Comparison of ENCODE assay signal across 2 cellular contexts in the genomic region with DNA sequence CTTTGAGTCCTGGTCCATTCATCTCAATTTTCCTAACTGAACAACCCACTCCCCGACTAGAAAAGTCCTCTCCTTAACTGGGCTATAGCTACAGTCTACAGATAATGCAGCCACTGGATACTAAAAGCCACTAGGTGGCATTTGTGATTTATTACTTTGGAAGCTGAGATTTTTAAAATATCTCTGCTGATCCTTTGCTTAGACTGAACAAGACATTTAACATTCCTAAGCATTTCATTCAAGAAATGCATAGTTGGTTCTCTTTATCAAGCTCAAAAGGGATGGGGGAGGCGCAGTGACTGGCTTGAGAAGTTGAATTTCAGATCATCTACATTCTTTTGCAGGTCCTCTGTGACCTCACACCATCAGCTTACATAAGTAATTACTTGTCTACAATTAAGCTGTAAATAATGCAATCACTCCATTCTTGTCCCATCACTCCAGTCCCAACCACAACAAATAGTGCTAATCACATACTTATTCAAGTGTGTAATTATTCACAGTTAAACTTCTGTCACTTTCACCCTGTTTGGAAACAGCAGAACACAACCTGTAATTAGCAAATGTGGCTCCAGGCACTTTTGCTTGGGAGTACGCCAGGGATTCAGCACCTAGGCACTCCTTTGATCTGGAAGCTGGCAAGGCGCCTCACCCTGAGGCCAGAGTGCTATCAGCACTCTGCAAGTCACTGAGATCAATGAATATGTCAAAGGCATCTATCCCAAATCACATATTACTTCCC.
TF ChIP-seq lines count a peak whose summit lies in the region.

No MANE protein-coding gene starts in this region.

TF ChIP-seq in H1, 55 proteins besides CTCF, POLR2A, EP300 and RAD21 (continued from another document):
- TF ChIP-seq, protein P1, sequence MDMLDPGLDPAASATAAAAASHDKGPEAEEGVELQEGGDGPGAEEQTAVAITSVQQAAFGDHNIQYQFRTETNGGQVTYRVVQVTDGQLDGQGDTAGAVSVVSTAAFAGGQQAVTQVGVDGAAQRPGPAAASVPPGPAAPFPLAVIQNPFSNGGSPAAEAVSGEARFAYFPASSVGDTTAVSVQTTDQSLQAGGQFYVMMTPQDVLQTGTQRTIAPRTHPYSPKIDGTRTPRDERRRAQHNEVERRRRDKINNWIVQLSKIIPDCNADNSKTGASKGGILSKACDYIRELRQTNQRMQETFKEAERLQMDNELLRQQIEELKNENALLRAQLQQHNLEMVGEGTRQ (IDR thresholded peaks at IDR 0.05; ENCODE audit: low read length) = no peak
- TF ChIP-seq TBP (IDR thresholded peaks at IDR 0.05; ENCODE audit: low read depth, low read length) = no peak

TF ChIP-seq in neural cell, 6 proteins besides CTCF, POLR2A, EP300 and RAD21 (continued from another document):
- TF ChIP-seq, protein P2, sequence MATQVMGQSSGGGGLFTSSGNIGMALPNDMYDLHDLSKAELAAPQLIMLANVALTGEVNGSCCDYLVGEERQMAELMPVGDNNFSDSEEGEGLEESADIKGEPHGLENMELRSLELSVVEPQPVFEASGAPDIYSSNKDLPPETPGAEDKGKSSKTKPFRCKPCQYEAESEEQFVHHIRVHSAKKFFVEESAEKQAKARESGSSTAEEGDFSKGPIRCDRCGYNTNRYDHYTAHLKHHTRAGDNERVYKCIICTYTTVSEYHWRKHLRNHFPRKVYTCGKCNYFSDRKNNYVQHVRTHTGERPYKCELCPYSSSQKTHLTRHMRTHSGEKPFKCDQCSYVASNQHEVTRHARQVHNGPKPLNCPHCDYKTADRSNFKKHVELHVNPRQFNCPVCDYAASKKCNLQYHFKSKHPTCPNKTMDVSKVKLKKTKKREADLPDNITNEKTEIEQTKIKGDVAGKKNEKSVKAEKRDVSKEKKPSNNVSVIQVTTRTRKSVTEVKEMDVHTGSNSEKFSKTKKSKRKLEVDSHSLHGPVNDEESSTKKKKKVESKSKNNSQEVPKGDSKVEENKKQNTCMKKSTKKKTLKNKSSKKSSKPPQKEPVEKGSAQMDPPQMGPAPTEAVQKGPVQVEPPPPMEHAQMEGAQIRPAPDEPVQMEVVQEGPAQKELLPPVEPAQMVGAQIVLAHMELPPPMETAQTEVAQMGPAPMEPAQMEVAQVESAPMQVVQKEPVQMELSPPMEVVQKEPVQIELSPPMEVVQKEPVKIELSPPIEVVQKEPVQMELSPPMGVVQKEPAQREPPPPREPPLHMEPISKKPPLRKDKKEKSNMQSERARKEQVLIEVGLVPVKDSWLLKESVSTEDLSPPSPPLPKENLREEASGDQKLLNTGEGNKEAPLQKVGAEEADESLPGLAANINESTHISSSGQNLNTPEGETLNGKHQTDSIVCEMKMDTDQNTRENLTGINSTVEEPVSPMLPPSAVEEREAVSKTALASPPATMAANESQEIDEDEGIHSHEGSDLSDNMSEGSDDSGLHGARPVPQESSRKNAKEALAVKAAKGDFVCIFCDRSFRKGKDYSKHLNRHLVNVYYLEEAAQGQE (IDR thresholded peaks at IDR 0.05; ENCODE audit: borderline replicate concordance) = no peak
- TF ChIP-seq EZH2 (IDR thresholded peaks at IDR 0.05; ENCODE audit: borderline replicate concordance, insufficient read depth, low read length, poor library complexity, severe bottlenecking) (no peak), POLR2AphosphoS5 (IDR thresholded peaks at IDR 0.05) (no peak), SMC3 (conservative IDR thresholded peaks at IDR 0.05; ENCODE audit: poor library complexity) (peak; percentile 71)
